21 cellular contexts compared by ENCODE assay signal in genomic region chr13:113664751-113665581, GRCh38. TPM values are rescaled to one million over a fixed set of nuclear protein-coding genes. Genes with fewer than 3 reads are reported as not detected.
A peak's percentile ranks its signal among the peaks of the same experiment; 100 is the strongest.
DNase-seq lines count a peak whose midpoint lies in the region; ATAC-seq, FAIRE-seq and TF ChIP-seq lines count a peak whose summit lies in the region.
"Had no signal": no experiment of that assay in that cellular context is flagged by ENCODE, and none has a peak within 500 bp of the region (broad histone marks: within the 10 kb centered on the region; RNA-seq: fewer than 3 reads in every experiment).

No MANE protein-coding gene starts in this region.

- no peaks in the 10 kb centered on the region for H4K20me1 ChIP-seq in H9 (ENCODE audit: control insufficient read depth, insufficient read depth, insufficient read length)

- H3K4me1 Mint-ChIP-seq in H9 (peaks cover 2 to 8% of the 10 kb centered on the region in 2 experiments; a peak in 2 of 4 replicates), endodermal cell (peaks cover 15% of the 10 kb centered on the region)
- H3K4me1 Mint-ChIP-seq in T-helper 2 cell treated with Interferon-gamma antibody and Interleukin-4, amounts not matched to agents 5 μg/mL and 100 μg/mL, for 36 hours (ENCODE audit: low read depth), result peaks cover 2% of the 10 kb centered on the region
- H3K4me1 Mint-ChIP-seq: activated naive CD4-positive, alpha-beta T cell treated with anti-CD3 and anti-CD28 coated beads, Interleukin-2, amount 50 U/mL, for 24 hours; CD4-positive, alpha-beta memory T cell; memory B cell had no signal

- no peak overlapping the region for H2BK20ac ChIP-seq in H9 (ENCODE audit: low read depth, low read length, poor library complexity, severe bottlenecking)

- no peaks in the 10 kb centered on the region for H3K36me3 ChIP-seq in endodermal cell (ENCODE audit: control insufficient read depth, insufficient read depth, low read length)
- H3K36me3 ChIP-seq: cardiac muscle cell, HAP-1, SJCRH30 had no signal

- intact Hi-C loops in posterior vena cava (cut with DNase I), result no loop called here

- no peak overlapping the region for H3K4me3 ChIP-seq in endodermal cell (ENCODE audit: low read length)
- H3K4me3 ChIP-seq: A549, cardiac muscle cell, HAP-1, SJCRH30 had no signal

- no peak overlapping the region for H3K23ac ChIP-seq in H9 (ENCODE audit: insufficient read length, low read depth, low read length)

- H2BK15ac ChIP-seq in H9 (ENCODE audit: low read depth, low read length), result no peak overlapping the region

- no peak overlapping the region for H2BK12ac ChIP-seq in H9 (ENCODE audit: insufficient read length, low read depth, low read length)

- H4K5ac ChIP-seq in H9 (ENCODE audit: insufficient read length, low read depth, low read length), result no peak overlapping the region

- TF ChIP-seq CTCF in H9 (conservative IDR thresholded peaks at IDR 0.05) (no peak), endodermal cell (conservative IDR thresholded peaks at IDR 0.05) (no peak)

- no peak for TF ChIP-seq POLR2A in GM12892 (IDR thresholded peaks at IDR 0.05; ENCODE audit: low read depth, low read length)

- no peak for FAIRE-seq in GM12892 (lab: Jason Lieb, UNC)
- FAIRE-seq: A549 had no signal

- H3K4me1 ChIP-seq in H9 (ENCODE audit: insufficient read depth, low read length) (no peaks in the 10 kb centered on the region), endodermal cell (ENCODE audit: control insufficient read depth, insufficient read depth, low read length) (no peaks in the 10 kb centered on the region)
- H3K4me1 ChIP-seq: A549, HAP-1, SJCRH30 had no signal

- WGBS in H9 (ENCODE audit: extremely low coverage, insufficient read length, low lambda C conversion rate), result no CpG with 5 or more reads among the region's 21 CpGs
- WGBS in endodermal cell (ENCODE audit: insufficient coverage in 1 of 2, insufficient read length in 1 of 2), 2 experiments, result 80 to 82% methylated on average over 16 to 21 of the region's 21 CpGs

- no peaks in the 10 kb centered on the region for H3K79me1 ChIP-seq in H9 (ENCODE audit: insufficient read depth, low read depth, low read length, poor library complexity, severe bottlenecking)

- DNase-seq in activated CD4-positive, CD25-positive, alpha-beta regulatory T cell treated with anti-CD3 and anti-CD28 coated beads, Interleukin-2, amount 50 U/mL, for 72 hours, result peak; percentile 25
- no peak for DNase-seq in H9
- DNase-seq in endodermal cell, result peak; percentile 45
- peak; percentile 68 for DNase-seq in posterior vena cava (ENCODE audit: low spot score)
- no peak for DNase-seq in T-helper 2 cell treated with Interferon-gamma antibody and Interleukin-4, amounts not matched to agents 5 μg/mL and 100 μg/mL, for 36 hours (ENCODE audit: low spot score)
- no peak for DNase-seq in NOMO-1 treated with DMSO at 0.1 percent for 48 hours (lab: John Stamatoyannopoulos, UW; ENCODE audit: unreplicated experiment)
- DNase-seq in GM12892 (ENCODE audit: insufficient read length), result no peak
- DNase-seq: activated CD8-positive, alpha-beta memory T cell treated with anti-CD3 and anti-CD28 coated beads for 24 hours; CD4-positive, alpha-beta memory T cell; effector memory CD8-positive, alpha-beta T cell; MM.1S; NCI-H2081; nucleus accumbens had no signal

- H3K23me2 ChIP-seq in H9 (ENCODE audit: insufficient read length, low read depth, low read length, poor library complexity, severe bottlenecking), result no peaks in the 10 kb centered on the region

- H3K9me3 Mint-ChIP-seq in H9 (peaks cover 4 to 11% of the 10 kb centered on the region in 2 experiments; a peak in 3 of 5 replicates), endodermal cell (peaks cover 17% of the 10 kb centered on the region)
- H3K9me3 Mint-ChIP-seq in T-helper 2 cell treated with Interferon-gamma antibody and Interleukin-4, amounts not matched to agents 5 μg/mL and 100 μg/mL, for 36 hours, result peaks cover 14% of the 10 kb centered on the region

- H3T11ph ChIP-seq in H9 (ENCODE audit: low read length), result no peak overlapping the region

- H3K56ac ChIP-seq in H9 (ENCODE audit: insufficient read length, low read depth, low read length), result no peak overlapping the region

- H3K27ac Mint-ChIP-seq in H9 (peak overlapping the region in 1 of 3 experiments; percentile 14; a peak in 1 of 7 replicates), endodermal cell (no peak overlapping the region)
- H3K27ac Mint-ChIP-seq in T-helper 2 cell treated with Interferon-gamma antibody and Interleukin-4, amounts not matched to agents 5 μg/mL and 100 μg/mL, for 36 hours, result no peak overlapping the region
- H3K27ac Mint-ChIP-seq: CD4-positive, alpha-beta memory T cell; effector memory CD8-positive, alpha-beta T cell; memory B cell had no signal

- no peak overlapping the region for H2AK5ac ChIP-seq in H9 (ENCODE audit: insufficient read length, low read length)

- no peak overlapping the region for H3K4me2 ChIP-seq in H9 (ENCODE audit: insufficient read depth, insufficient read length, low read length)
- H3K4me2 ChIP-seq: A549 had no signal

- H3K4me3 Mint-ChIP-seq in H9 (no peak overlapping the region), endodermal cell (no peak overlapping the region)
- H3K4me3 Mint-ChIP-seq in T-helper 2 cell treated with Interferon-gamma antibody and Interleukin-4, amounts not matched to agents 5 μg/mL and 100 μg/mL, for 36 hours, result no peak overlapping the region
- H3K4me3 Mint-ChIP-seq: activated naive CD4-positive, alpha-beta T cell treated with anti-CD3 and anti-CD28 coated beads, Interleukin-2, amount 50 U/mL, for 24 hours; CD4-positive, alpha-beta memory T cell; effector memory CD8-positive, alpha-beta T cell; memory B cell had no signal

- peak overlapping the region; percentile 6 for H4K91ac ChIP-seq in H9 (ENCODE audit: insufficient read length, low read depth, low read length)

- H3K27me3 Mint-ChIP-seq in H9 (ENCODE audit: low read depth) (peaks cover 3% of the 10 kb centered on the region), endodermal cell (ENCODE audit: insufficient read depth) (peaks cover 2% of the 10 kb centered on the region)
- H3K27me3 Mint-ChIP-seq in T-helper 2 cell treated with Interferon-gamma antibody and Interleukin-4, amounts not matched to agents 5 μg/mL and 100 μg/mL, for 36 hours (ENCODE audit: low read depth), result no peaks in the 10 kb centered on the region
- H3K27me3 Mint-ChIP-seq: activated naive CD4-positive, alpha-beta T cell treated with anti-CD3 and anti-CD28 coated beads, Interleukin-2, amount 50 U/mL, for 24 hours had no signal

- no peak overlapping the region for H4K8ac ChIP-seq in H9 (replicated peaks; ENCODE audit: insufficient read length, low read depth, low read length)

- no peak overlapping the region for H2BK120ac ChIP-seq in H9 (ENCODE audit: low read depth, low read length, poor library complexity, severe bottlenecking)

- ATAC-seq in activated CD4-positive, CD25-positive, alpha-beta regulatory T cell treated with anti-CD3 and anti-CD28 coated beads, Interleukin-2, amount 50 U/mL, for 24 hours, result no peak
- ATAC-seq: effector memory CD8-positive, alpha-beta T cell had no signal

- H3K18ac ChIP-seq in H9 (ENCODE audit: insufficient read length, low read depth, low read length), result no peak overlapping the region

- no peak overlapping the region for H2BK5ac ChIP-seq in H9 (ENCODE audit: insufficient read length, low read length)

- H3K27ac ChIP-seq in H9 (ENCODE audit: insufficient read length, low read depth, low read length) (no peak overlapping the region), endodermal cell (ENCODE audit: low read depth, low read length) (no peak overlapping the region)
- H3K27ac ChIP-seq: A549, cardiac muscle cell, SJCRH30 had no signal

- H3K4ac ChIP-seq in H9 (ENCODE audit: low read depth, low read length), result no peak overlapping the region; the same call in 1 of the 2 replicates

- no peak overlapping the region for H2AFZ ChIP-seq in H9 (ENCODE audit: low read length)

- no peak overlapping the region for H3K14ac ChIP-seq in H9 (ENCODE audit: insufficient read depth, low read length)

- H3K9me3 ChIP-seq in H9 (ENCODE audit: control insufficient read depth, low read depth, low read length) (no peaks in the 10 kb centered on the region), endodermal cell (ENCODE audit: control insufficient read depth, low read length) (peaks cover 16% of the 10 kb centered on the region)
- H3K9me3 ChIP-seq: SJCRH30 had no signal

- H3K36me3 Mint-ChIP-seq in H9 (ENCODE audit: insufficient read depth in 1 of 3, low read depth in 3 of 3) (peaks cover 0 to 5% (median 1%) of the 10 kb centered on the region in 3 experiments; a peak in 3 of 7 replicates), endodermal cell (ENCODE audit: low read depth) (no peaks in the 10 kb centered on the region)
- H3K36me3 Mint-ChIP-seq in T-helper 2 cell treated with Interferon-gamma antibody and Interleukin-4, amounts not matched to agents 5 μg/mL and 100 μg/mL, for 36 hours (ENCODE audit: low read depth), result no peaks in the 10 kb centered on the region

- no peaks in the 10 kb centered on the region for H3K27me3 ChIP-seq in H9 (ENCODE audit: insufficient read depth, low read length)
- H3K27me3 ChIP-seq in endodermal cell (ENCODE audit: control insufficient read depth, insufficient read depth, low read length, poor library complexity, severe bottlenecking), result no peaks in the 10 kb centered on the region
- H3K27me3 ChIP-seq: cardiac muscle cell, SJCRH30 had no signal

- H3K79me2 ChIP-seq in H9 (ENCODE audit: insufficient read depth, low read length), result no peaks in the 10 kb centered on the region

- H3K9ac ChIP-seq in H9 (ENCODE audit: extremely low read depth, insufficient read length, low read length), result no peak overlapping the region
- H3K9ac ChIP-seq in endodermal cell (ENCODE audit: extremely low read depth, low read length, poor library complexity, severe bottlenecking), result no peak overlapping the region

RNA-seq across cellular contexts. Expression of gene GRK1, which starts 2.1 kb away (rescaled TPM):
- total RNA-seq in H9 (2021), result 0.31 and 0.83 TPM in 2 replicates
- 1 to 10 TPM; 1.7 to 2.5 TPM for total RNA-seq in endodermal cell
- 0.25 TPM for polyA plus RNA-seq in endodermal cell (2013, experiment 1 of 2)
- 0.17 TPM for polyA plus RNA-seq in endodermal cell (2013, experiment 2 of 2)
- not detected for total RNA-seq in posterior vena cava
- polyA plus RNA-seq in GM12892 (2012; ENCODE audit: missing spikeins), result not detected
- total RNA-seq: CD4-positive, alpha-beta memory T cell; SJCRH30; subcutaneous adipose tissue had no signal
- polyA plus RNA-seq: A549; CD4-positive, alpha-beta memory T cell had no signal

RNA-seq across cellular contexts. Expression of gene ATP4B, which starts 7.0 kb away (rescaled TPM):
- total RNA-seq in H9 (2021), result not detected in 2 replicates
- not detected for total RNA-seq in endodermal cell
- polyA plus RNA-seq in endodermal cell (2013, experiment 1 of 2), result not detected
- not detected for polyA plus RNA-seq in endodermal cell (2013, experiment 2 of 2)
- total RNA-seq in posterior vena cava, result not detected
- 0.17 TPM for polyA plus RNA-seq in GM12892 (2012; ENCODE audit: missing spikeins)
- total RNA-seq: cardiac muscle cell; CD4-positive, alpha-beta memory T cell; SJCRH30; subcutaneous adipose tissue had no signal
- polyA plus RNA-seq: A549 had no signal

Comparison
In these comparisons a context has a peak if more than half of its experiments do, and no peak if none do; other contexts are left out.
1. DNase-seq: peak in activated CD4-positive, CD25-positive, alpha-beta regulatory T cell treated with anti-CD3 and anti-CD28 coated beads, Interleukin-2, amount 50 U/mL, for 72 hours (single experiment), endodermal cell (single experiment) and posterior vena cava (single experiment); none in H9 (single experiment), T-helper 2 cell treated with Interferon-gamma antibody and Interleukin-4, amounts not matched to agents 5 μg/mL and 100 μg/mL, for 36 hours (single experiment), NOMO-1 treated with DMSO at 0.1 percent for 48 hours (single experiment) and GM12892 (single experiment).